Comparison of ENCODE assay signal across 17 cellular contexts in the genomic region with DNA sequence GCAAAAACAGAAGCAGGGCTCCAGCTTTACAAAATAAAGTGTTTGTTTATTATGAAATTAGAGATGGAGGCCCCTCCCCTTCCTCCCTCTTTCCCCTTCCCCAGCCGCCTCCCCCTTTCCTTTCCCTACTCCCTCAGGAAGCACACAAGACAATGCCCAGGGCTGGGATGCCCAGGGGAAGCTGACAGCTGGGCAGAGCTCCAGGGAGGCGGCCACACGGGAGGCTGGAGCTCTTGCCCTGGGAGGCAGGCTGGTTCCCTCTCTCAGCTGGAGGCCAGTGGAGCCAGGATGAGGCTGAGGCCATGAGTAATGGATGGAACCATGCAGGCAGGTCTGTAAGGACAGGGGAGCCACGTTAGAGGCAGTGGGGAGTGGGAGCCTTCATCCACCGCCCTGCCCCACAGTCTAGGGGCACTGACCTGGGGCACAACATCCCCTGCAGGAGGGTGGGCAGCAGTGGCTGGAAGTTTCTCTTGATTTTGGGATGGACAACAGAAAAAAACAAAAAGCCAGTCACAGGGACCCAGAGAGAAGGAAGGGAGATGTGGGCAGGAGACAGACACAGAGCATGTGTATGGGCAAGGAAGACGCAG. TPM values are rescaled to one million over a fixed set of nuclear protein-coding genes. Genes with fewer than 3 reads are reported as not detected.
DNase-seq lines count a peak whose midpoint lies in the region; ATAC-seq and TF ChIP-seq lines count a peak whose summit lies in the region.
"Had no signal": no experiment of that assay in that cellular context is flagged by ENCODE, and none has a peak within 500 bp of the region (broad histone marks: within the 10 kb centered on the region; RNA-seq: fewer than 3 reads in every experiment).

No MANE protein-coding gene starts in this region.

- H3K27ac ChIP-seq in BLaER1: no peak overlapping the region
- H3K27ac ChIP-seq in lung (ENCODE audit: low read depth in 1 of 2, low read length in 1 of 2): peak overlapping the region; percentile 7 to 29
- H3K27ac ChIP-seq: SJCRH30 had no signal

- ATAC-seq in lung (ENCODE audit: insufficient read depth, low FRiP score): no peak
- no peak for ATAC-seq in GM21367 (IDR thresholded peaks at IDR 0.05; ENCODE audit: unreplicated experiment)
- ATAC-seq in GM19328 (IDR thresholded peaks at IDR 0.05; ENCODE audit: unreplicated experiment): no peak
- ATAC-seq: natural killer cell had no signal

- H3K9ac ChIP-seq in BLaER1: 0 out of 2 replicates have a peak overlapping the region, but pooled peaks have one; percentile 19

- no peak overlapping the region for H3K4me3 ChIP-seq in BLaER1
- no peak overlapping the region for H3K4me3 ChIP-seq in MG63
- H3K4me3 ChIP-seq in lung: no peak overlapping the region
- H3K4me3 ChIP-seq: SJCRH30 had no signal

- H4K20me1 ChIP-seq in BLaER1: no peaks in the 10 kb centered on the region

- no peak for TF ChIP-seq CTCF in lung (IDR thresholded peaks at IDR 0.05; ENCODE audit: control extremely low read depth, extremely low read depth)

- H3K36me3 ChIP-seq in BLaER1 (peaks cover 22% of the 10 kb centered on the region), MG63 (no peaks in the 10 kb centered on the region), lung (ENCODE audit: control insufficient read depth in 2 of 2, insufficient read depth in 2 of 2, low read length in 2 of 2) (no peaks in the 10 kb centered on the region)

- peak; percentile 72 for DNase-seq in MG63
- peak; percentile 70 for DNase-seq in dermis blood vessel endothelial cell
- DNase-seq in lung (ENCODE audit: low spot score): no peak
- no peak for DNase-seq in NCI-H1092 (lab: John Stamatoyannopoulos, UW)
- no peak for DNase-seq in cerebellar cortex (ENCODE audit: low spot score)
- DNase-seq: activated CD4-positive, alpha-beta T cell treated with anti-CD3 and anti-CD28 coated beads, Interleukin-2, amount 10 ng/mL, durations not matched to agents 24 days and 14 days; caudate nucleus; effector memory CD4-positive, alpha-beta T cell; HCEC 1CT; natural killer cell; NCI-H187; NCI-H510A treated with DMSO at 0.1 percent for 48 hours; SJCRH30 had no signal

- 68 to 69% methylated on average over 6 of the region's 6 CpGs for WGBS in lung, 2 donors

- no peaks in the 10 kb centered on the region for H3K27me3 ChIP-seq in BLaER1
- no peaks in the 10 kb centered on the region for H3K27me3 ChIP-seq in MG63
- H3K27me3 ChIP-seq in lung (ENCODE audit: control insufficient read depth, insufficient read depth): no peaks in the 10 kb centered on the region
- H3K27me3 ChIP-seq: SJCRH30 had no signal

- H3K4me1 ChIP-seq in BLaER1 (no peaks in the 10 kb centered on the region; the same call in 1 of the 2 replicates), lung (ENCODE audit: control insufficient read depth in 2 of 2, insufficient read depth in 2 of 2, low read length in 2 of 2) (peaks cover 0 to 13% of the 10 kb centered on the region in 2 donors)
- H3K4me1 ChIP-seq: SJCRH30 had no signal

- no peak overlapping the region for H3K4me2 ChIP-seq in BLaER1

- H3K9me3 ChIP-seq in BLaER1: no peaks in the 10 kb centered on the region
- no peaks in the 10 kb centered on the region for H3K9me3 ChIP-seq in MG63
- H3K9me3 ChIP-seq in lung (ENCODE audit: control insufficient read depth in 2 of 2, insufficient read depth in 1 of 2, low read length in 1 of 2): no peaks in the 10 kb centered on the region
- H3K9me3 ChIP-seq: SJCRH30 had no signal

RNA-seq across cellular contexts. Expression of a gene that starts 5.1 kb away (rescaled TPM):
- not detected in 2 replicates for total RNA-seq in MG63 (2014; rRNA removed; shearing (Covaris generic); ENCODE audit: low replicate concordance)
- total RNA-seq in dermis blood vessel endothelial cell (not detected in 2 replicates), lung (not detected)
- polyA plus RNA-seq in lung: not detected
- total RNA-seq: activated CD4-positive, alpha-beta T cell treated with anti-CD3 and anti-CD28 coated beads, Interleukin-2, amount 10 ng/mL, durations not matched to agents 24 days and 14 days; natural killer cell; SJCRH30 had no signal
- polyA plus RNA-seq: AG04450 had no signal

RNA-seq across cellular contexts. Expression of a gene that starts 10.2 kb away (rescaled TPM):
- total RNA-seq in MG63 (2014; rRNA removed; shearing (Covaris generic); ENCODE audit: low replicate concordance): 1.4 and 1.9 TPM in 2 replicates
- 7.5 and 16.3 TPM in 2 replicates for total RNA-seq in dermis blood vessel endothelial cell
- 1 to 10 TPM; 4.2 to 4.6 TPM for total RNA-seq in lung
- polyA plus RNA-seq in lung: 1 to 10 TPM; 2.0 to 4.8 TPM

RNA-seq across cellular contexts. Expression of a gene that starts 12.4 kb away (rescaled TPM):
- total RNA-seq in MG63 (2014; rRNA removed; shearing (Covaris generic); ENCODE audit: low replicate concordance): 170 and 273 TPM in 2 replicates
- total RNA-seq in dermis blood vessel endothelial cell (271 and 319 TPM in 2 replicates), lung (100 to 1,000 TPM in 1 of 2 donors, 10 to 100 TPM in 1; 64.8 to 107 TPM)
- 100 to 1,000 TPM in 1 of 2 donors, 10 to 100 TPM in 1; 94.6 to 147 TPM for polyA plus RNA-seq in lung

RNA-seq across cellular contexts. Expression of a gene that starts 37.2 kb away (rescaled TPM):
- 3.7 and 12.3 TPM in 2 replicates for total RNA-seq in MG63 (2014; rRNA removed; shearing (Covaris generic); ENCODE audit: low replicate concordance)
- 6.8 and 10.6 TPM in 2 replicates for total RNA-seq in dermis blood vessel endothelial cell
- total RNA-seq in lung: 10 to 100 TPM; 10.3 to 14.9 TPM
- 1 to 10 TPM; 7.5 to 8.4 TPM for polyA plus RNA-seq in lung

RNA-seq across cellular contexts. Expression of a gene that starts 47.8 kb away (rescaled TPM):
- total RNA-seq in MG63 (2014; rRNA removed; shearing (Covaris generic); ENCODE audit: low replicate concordance): 39.7 and 52.2 TPM in 2 replicates
- total RNA-seq in dermis blood vessel endothelial cell: 65.2 and 76.2 TPM in 2 replicates
- total RNA-seq in lung: 100 to 1,000 TPM; 125 to 154 TPM
- polyA plus RNA-seq in lung: 100 to 1,000 TPM in 1 of 2 donors, 10 to 100 TPM in 1; 76.3 to 106 TPM

Comparison
In these comparisons a context has a peak if more than half of its experiments do, and no peak if none do; other contexts are left out.
1. DNase-seq: peak in MG63 (single experiment) and dermis blood vessel endothelial cell (single experiment); none in lung (single experiment), NCI-H1092 (single experiment) and cerebellar cortex (single experiment).